ENCODE assay signal across 18 cellular contexts in genomic region chr13:92251815-92252214, GRCh38.
A peak's percentile ranks its signal among the peaks of the same experiment; 100 is the strongest.
DNase-seq lines count a peak whose midpoint lies in the region; FAIRE-seq and TF ChIP-seq lines count a peak whose summit lies in the region.
"Had no signal": no experiment of that assay in that cellular context is flagged by ENCODE, and none has a peak within 500 bp of the region (broad histone marks: within the 10 kb centered on the region; RNA-seq: fewer than 3 reads in every experiment).

No MANE protein-coding gene starts in this region.

- no peaks in the 10 kb centered on the region for H3K4me1 ChIP-seq in astrocyte (ENCODE audit: insufficient read depth, low read length)
- H3K4me1 ChIP-seq: A549, BE2C, HAP-1 had no signal

- no peak overlapping the region for H3K27ac ChIP-seq in astrocyte (ENCODE audit: low read depth, low read length)
- H3K27ac ChIP-seq: A549, GM23248 had no signal

- H3K4me2 ChIP-seq in astrocyte (ENCODE audit: low read length) = no peak overlapping the region
- H3K4me2 ChIP-seq: A549 had no signal

- TF ChIP-seq POLR2A in H54 (IDR thresholded peaks at IDR 0.05; ENCODE audit: low read depth, low read length) = no peak

- DNase-seq in H54 (ENCODE audit: insufficient read length, low spot score) (no peak), MV-4-11 (lab: John Stamatoyannopoulos, UW) (peak; percentile 14), astrocyte (ENCODE audit: low read depth) (peak; percentile 1), mesothelial cell of epicardium (ENCODE audit: low spot score in 2 of 2, unreplicated experiment in 2 of 2) (no peak), GM10266 (ENCODE audit: extremely low spot score) (no peak), C1 segment of cervical spinal cord (lab: John Stamatoyannopoulos, UW) (no peak)
- DNase-seq: BE2C; CD8-positive, alpha-beta T cell; COR-L47; DMS153; DMS79 treated with DMSO at 0.1 percent for 48 hours; GDM1; GM23248 had no signal

- H3K4me3 Mint-ChIP-seq in astrocyte (ENCODE audit: unreplicated experiment) = no peak overlapping the region
- no peak overlapping the region for H3K4me3 Mint-ChIP-seq in mesothelial cell of epicardium
- H3K4me3 Mint-ChIP-seq: CD14-positive monocyte; CD8-positive, alpha-beta T cell had no signal

- no peaks in the 10 kb centered on the region for H3K4me1 Mint-ChIP-seq in astrocyte (ENCODE audit: low read depth, unreplicated experiment)
- H3K4me1 Mint-ChIP-seq in mesothelial cell of epicardium = peaks cover 19% of the 10 kb centered on the region
- H3K4me1 Mint-ChIP-seq: CD14-positive monocyte had no signal

- no peaks in the 10 kb centered on the region for H3K27me3 ChIP-seq in astrocyte (ENCODE audit: insufficient read depth, low read length)
- H3K27me3 ChIP-seq: BE2C had no signal

- H3K27ac Mint-ChIP-seq in astrocyte (ENCODE audit: unreplicated experiment) (no peak overlapping the region), mesothelial cell of epicardium (peak overlapping the region; percentile 85)
- H3K27ac Mint-ChIP-seq: CD14-positive monocyte; CD8-positive, alpha-beta T cell had no signal

- no peaks in the 10 kb centered on the region for H3K27me3 Mint-ChIP-seq in astrocyte (ENCODE audit: low read depth, unreplicated experiment)
- no peaks in the 10 kb centered on the region for H3K27me3 Mint-ChIP-seq in mesothelial cell of epicardium (ENCODE audit: low read depth)

- no peaks in the 10 kb centered on the region for H4K20me1 ChIP-seq in astrocyte (ENCODE audit: insufficient read depth, low read length)

- no peaks in the 10 kb centered on the region for H3K9me3 ChIP-seq in astrocyte (ENCODE audit: insufficient read depth, low read depth, low read length)
- H3K9me3 ChIP-seq: A549, BE2C, HAP-1 had no signal

- TF ChIP-seq CTCF in astrocyte (IDR thresholded peaks at IDR 0.05; ENCODE audit: insufficient read depth, low read depth, low read length) (no peak), mesothelial cell of epicardium (IDR thresholded peaks at IDR 0.05; ENCODE audit: unreplicated experiment) (no peak), GM10266 (IDR thresholded peaks at IDR 0.05; ENCODE audit: control insufficient read depth, insufficient read depth, low read depth, missing control alignments) (no peak)

- FAIRE-seq in H54 (lab: Jason Lieb, UNC) (peak; percentile 20), astrocyte (lab: Jason Lieb, UNC) (peak; percentile 5)
- FAIRE-seq: A549, D721Med, K562 had no signal

- no peak overlapping the region for H3K9ac ChIP-seq in astrocyte (ENCODE audit: low read length)
- H3K9ac ChIP-seq: GM23248 had no signal

- no peak overlapping the region for H2AFZ ChIP-seq in astrocyte (ENCODE audit: low read depth, low read length)
- H2AFZ ChIP-seq: GM23248 had no signal

- H3K9me3 Mint-ChIP-seq in astrocyte (ENCODE audit: unreplicated experiment) = no peaks in the 10 kb centered on the region
- no peaks in the 10 kb centered on the region for H3K9me3 Mint-ChIP-seq in mesothelial cell of epicardium

- no peak overlapping the region for H3K4me3 ChIP-seq in astrocyte (ENCODE audit: insufficient read depth, low read depth, low read length)
- H3K4me3 ChIP-seq: A549, GM23248, HAP-1, K562 had no signal

- no peaks in the 10 kb centered on the region for H3K36me3 ChIP-seq in astrocyte (ENCODE audit: insufficient read depth, low read length)
- H3K36me3 ChIP-seq: BE2C, HAP-1 had no signal

- H3K36me3 Mint-ChIP-seq in astrocyte (ENCODE audit: low read depth, unreplicated experiment) (no peaks in the 10 kb centered on the region), mesothelial cell of epicardium (no peaks in the 10 kb centered on the region)
- H3K36me3 Mint-ChIP-seq: CD14-positive monocyte; CD8-positive, alpha-beta T cell had no signal

- H3K79me2 ChIP-seq in astrocyte (ENCODE audit: insufficient read depth, low read length) = no peaks in the 10 kb centered on the region

Comparison
In these comparisons a context has a peak if more than half of its experiments do, and no peak if none do; other contexts are left out.
1. DNase-seq: peak in MV-4-11 (single experiment) and astrocyte (single experiment); none in H54 (single experiment), mesothelial cell of epicardium (0 of 2), GM10266 (single experiment) and C1 segment of cervical spinal cord (0 of 14).